ENCODE assay signal across 35 cellular contexts in the genomic region with DNA sequence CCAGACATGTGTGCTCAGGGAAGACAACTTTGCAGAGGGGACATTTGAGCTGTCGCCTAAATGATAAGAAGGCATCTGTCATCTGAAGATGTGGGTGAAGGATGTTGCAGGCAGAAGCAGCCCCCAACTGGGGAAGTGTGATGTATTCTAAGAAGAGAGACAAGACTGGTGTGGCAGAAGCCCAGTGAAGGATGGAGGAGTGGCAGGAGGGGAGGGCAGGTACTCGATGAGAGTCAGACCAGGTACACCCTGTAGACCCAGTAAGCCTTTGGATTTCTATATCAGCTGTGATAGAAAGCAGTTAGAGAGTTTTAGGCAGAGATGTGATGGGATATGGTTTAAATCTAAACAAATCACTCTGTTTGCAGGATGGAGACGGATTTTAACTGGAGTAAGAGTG. TPM values are rescaled to one million over a fixed set of nuclear protein-coding genes. Genes with fewer than 3 reads are reported as not detected.
"Had no signal": no experiment of that assay in that cellular context is flagged by ENCODE, and none has a peak within 500 bp of the region (broad histone marks: within the 10 kb centered on the region; RNA-seq: fewer than 3 reads in every experiment).

No MANE protein-coding gene starts in this region.

- H3K4me1 ChIP-seq: adrenal gland, body of pancreas, breast epithelium had no signal

- H3K36me3 ChIP-seq: adrenal gland, brain microvascular endothelial cell, breast epithelium had no signal

- H3K4me3 ChIP-seq: adrenal gland, body of pancreas, breast epithelium had no signal

- DNase-seq: activated B cell treated with CpG ODN at 0.5 μM for 24 hours; activated CD4-positive, alpha-beta memory T cell treated with anti-CD3 and anti-CD28 coated beads for 36 hours; activated CD4-positive, alpha-beta T cell treated with anti-CD3 and anti-CD28 coated beads for 4 hours; activated CD4-positive, alpha-beta T cell treated with anti-CD3 and anti-CD28 coated beads, Interleukin-2, amount 10 ng/mL, durations not matched to agents 24 days and 14 days; activated CD4-positive, alpha-beta T cell treated with anti-CD3 and anti-CD28 coated beads, Interleukin-2, amount 50 U/mL, for 1 hour; activated CD4-positive, alpha-beta T cell treated with anti-CD3 and anti-CD28 coated beads, Interleukin-2, amount 50 U/mL, for 4 hours; activated CD4-positive, CD25-positive, alpha-beta regulatory T cell treated with anti-CD3 and anti-CD28 coated beads, Interleukin-2, amount 50 U/mL, for 72 hours; activated CD8-positive, alpha-beta memory T cell treated with anti-CD3 and anti-CD28 coated beads, Interleukin-2, amount 50 U/mL, for 4 hours; activated CD8-positive, alpha-beta T cell treated with anti-CD3 and anti-CD28 coated beads for 36 hours; activated effector memory CD4-positive, alpha-beta T cell treated with anti-CD3 and anti-CD28 coated beads, Interleukin-2, amount 50 U/mL, for 16 hours; activated gamma-delta T cell treated with Interleukin-2 at 50 U/mL for 16 hours; activated naive CD4-positive, alpha-beta T cell; activated naive CD4-positive, alpha-beta T cell treated with anti-CD3 and anti-CD28 coated beads for 36 hours; activated naive CD4-positive, alpha-beta T cell treated with anti-CD3 and anti-CD28 coated beads, Interleukin-2, amount 50 U/mL, for 16 hours; activated naive CD8-positive, alpha-beta T cell treated with anti-CD3 and anti-CD28 coated beads for 36 hours; activated T-cell treated with anti-CD3 and anti-CD28 coated beads for 4 hours; activated T-cell treated with anti-CD3 and anti-CD28 coated beads, Interleukin-2, amount 50 U/mL, for 1 hour; activated T-cell treated with anti-CD3 and anti-CD28 coated beads, Interleukin-2, amount 50 U/mL, for 4 hours; activated T-cell treated with anti-CD3 and anti-CD28 coated beads, Interleukin-2, amount 50 U/mL, for 72 hours; adrenal gland; amniotic stem cell; aorta; body of pancreas; brain microvascular endothelial cell; central memory CD4-positive, alpha-beta T cell; SW 1271; T-helper 1 cell; T-helper 2 cell; T-helper 9 cell had no signal

- H3K9me3 ChIP-seq: adrenal gland, body of pancreas, breast epithelium had no signal

- ATAC-seq: activated CD8-positive, alpha-beta T cell treated with anti-CD3 and anti-CD28 coated beads for 36 hours; activated naive CD4-positive, alpha-beta T cell treated with anti-CD3 and anti-CD28 coated beads, Interleukin-2, amount 50 U/mL, for 72 hours; activated T-cell treated with anti-CD3 and anti-CD28 coated beads, Interleukin-2, amount 50 U/mL, for 4 hours; activated T-cell treated with anti-CD3 and anti-CD28 coated beads, Interleukin-2, amount 50 U/mL, for 72 hours; activated T-helper 17 cell treated with anti-CD3 and anti-CD28 coated beads, Interleukin-2, amount 50 U/mL, for 72 hours; body of pancreas had no signal

- H3K27me3 ChIP-seq: adrenal gland, body of pancreas, breast epithelium had no signal

- H3K27ac ChIP-seq: adrenal gland, body of pancreas, brain microvascular endothelial cell, breast epithelium, VCaP had no signal

RNA-seq across cellular contexts. Expression of gene SLC14A2, which starts 19.2 kb away (rescaled TPM):
- total RNA-seq: activated B cell treated with CpG ODN at 0.5 μM for 24 hours; activated CD4-positive, alpha-beta T cell treated with anti-CD3 and anti-CD28 coated beads, Interleukin-2, amount 10 ng/mL, durations not matched to agents 24 days and 14 days; activated naive CD4-positive, alpha-beta T cell treated with anti-CD3 and anti-CD28 coated beads for 36 hours; activated naive CD4-positive, alpha-beta T cell treated with anti-CD3 and anti-CD28 coated beads, Interleukin-2, amount 50 U/mL, for 72 hours; activated T-cell treated with anti-CD3 and anti-CD28 coated beads, Interleukin-2, amount 50 U/mL, for 4 hours; activated T-helper 1 cell treated with anti-CD3 and anti-CD28 coated beads, Interleukin-12 subunit alpha, Interleukin-12 subunit beta, Interleukin-2, Interleukin-4 antibody, amounts not matched to agents 30 ng/mL and 10 ng/mL and 1 ng/mL, durations not matched to agents 14 hours and 24 hours and 36 hours; astrocyte; body of pancreas had no signal
